1 cellular context compared by ENCODE assay signal in the genomic region with DNA sequence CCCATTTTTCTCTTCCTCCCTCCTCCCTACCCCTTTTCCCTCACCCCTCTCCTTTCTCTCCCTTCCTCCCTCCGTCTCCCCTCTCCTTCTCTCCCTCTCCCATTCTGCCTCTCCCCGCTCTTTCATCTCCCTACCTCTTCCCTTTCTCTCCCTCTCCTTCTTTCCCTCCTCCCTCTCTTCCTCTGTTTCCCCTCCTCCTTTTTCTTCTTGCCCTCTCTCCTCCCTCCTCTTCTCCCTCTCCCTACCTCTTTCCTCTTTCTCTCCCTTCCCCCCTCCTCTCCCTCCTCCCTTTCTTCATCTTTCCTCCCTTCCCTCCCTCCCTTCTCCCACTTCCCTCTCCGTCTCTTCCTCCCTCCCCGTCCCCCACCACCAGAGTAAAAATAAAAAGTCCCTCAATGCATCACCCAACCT.
TF ChIP-seq lines count a peak whose summit lies in the region.

No MANE protein-coding gene starts in this region.

TF ChIP-seq in GM23338, 12 proteins besides CTCF, POLR2A, EP300 and RAD21:
- TF ChIP-seq ZNF462 (CRISPR knock-in tag; IDR thresholded peaks at IDR 0.05) = no peak
- TF ChIP-seq STAT1 (IDR thresholded peaks at IDR 0.05; ENCODE audit: unreplicated experiment) = no peak
- no peak for TF ChIP-seq POLR2AphosphoS5 (IDR thresholded peaks at IDR 0.05; ENCODE audit: low read depth)
- TF ChIP-seq ZNF331 (CRISPR knock-in tag; IDR thresholded peaks at IDR 0.05; ENCODE audit: low read depth) = no peak
- TF ChIP-seq, protein P1, sequence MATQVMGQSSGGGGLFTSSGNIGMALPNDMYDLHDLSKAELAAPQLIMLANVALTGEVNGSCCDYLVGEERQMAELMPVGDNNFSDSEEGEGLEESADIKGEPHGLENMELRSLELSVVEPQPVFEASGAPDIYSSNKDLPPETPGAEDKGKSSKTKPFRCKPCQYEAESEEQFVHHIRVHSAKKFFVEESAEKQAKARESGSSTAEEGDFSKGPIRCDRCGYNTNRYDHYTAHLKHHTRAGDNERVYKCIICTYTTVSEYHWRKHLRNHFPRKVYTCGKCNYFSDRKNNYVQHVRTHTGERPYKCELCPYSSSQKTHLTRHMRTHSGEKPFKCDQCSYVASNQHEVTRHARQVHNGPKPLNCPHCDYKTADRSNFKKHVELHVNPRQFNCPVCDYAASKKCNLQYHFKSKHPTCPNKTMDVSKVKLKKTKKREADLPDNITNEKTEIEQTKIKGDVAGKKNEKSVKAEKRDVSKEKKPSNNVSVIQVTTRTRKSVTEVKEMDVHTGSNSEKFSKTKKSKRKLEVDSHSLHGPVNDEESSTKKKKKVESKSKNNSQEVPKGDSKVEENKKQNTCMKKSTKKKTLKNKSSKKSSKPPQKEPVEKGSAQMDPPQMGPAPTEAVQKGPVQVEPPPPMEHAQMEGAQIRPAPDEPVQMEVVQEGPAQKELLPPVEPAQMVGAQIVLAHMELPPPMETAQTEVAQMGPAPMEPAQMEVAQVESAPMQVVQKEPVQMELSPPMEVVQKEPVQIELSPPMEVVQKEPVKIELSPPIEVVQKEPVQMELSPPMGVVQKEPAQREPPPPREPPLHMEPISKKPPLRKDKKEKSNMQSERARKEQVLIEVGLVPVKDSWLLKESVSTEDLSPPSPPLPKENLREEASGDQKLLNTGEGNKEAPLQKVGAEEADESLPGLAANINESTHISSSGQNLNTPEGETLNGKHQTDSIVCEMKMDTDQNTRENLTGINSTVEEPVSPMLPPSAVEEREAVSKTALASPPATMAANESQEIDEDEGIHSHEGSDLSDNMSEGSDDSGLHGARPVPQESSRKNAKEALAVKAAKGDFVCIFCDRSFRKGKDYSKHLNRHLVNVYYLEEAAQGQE (IDR thresholded peaks at IDR 0.05; ENCODE audit: unreplicated experiment) = no peak
- no peak for TF ChIP-seq NANOG (IDR thresholded peaks at IDR 0.05; ENCODE audit: borderline replicate concordance)
- TF ChIP-seq CREB1 (CRISPR knock-in tag; IDR thresholded peaks at IDR 0.05; ENCODE audit: low read depth) = no peak
- TF ChIP-seq ZNF114 (CRISPR knock-in tag; IDR thresholded peaks at IDR 0.05) = no peak
- TF ChIP-seq JUNB (IDR thresholded peaks at IDR 0.05; ENCODE audit: unreplicated experiment) = no peak
- TF ChIP-seq, protein P2, sequence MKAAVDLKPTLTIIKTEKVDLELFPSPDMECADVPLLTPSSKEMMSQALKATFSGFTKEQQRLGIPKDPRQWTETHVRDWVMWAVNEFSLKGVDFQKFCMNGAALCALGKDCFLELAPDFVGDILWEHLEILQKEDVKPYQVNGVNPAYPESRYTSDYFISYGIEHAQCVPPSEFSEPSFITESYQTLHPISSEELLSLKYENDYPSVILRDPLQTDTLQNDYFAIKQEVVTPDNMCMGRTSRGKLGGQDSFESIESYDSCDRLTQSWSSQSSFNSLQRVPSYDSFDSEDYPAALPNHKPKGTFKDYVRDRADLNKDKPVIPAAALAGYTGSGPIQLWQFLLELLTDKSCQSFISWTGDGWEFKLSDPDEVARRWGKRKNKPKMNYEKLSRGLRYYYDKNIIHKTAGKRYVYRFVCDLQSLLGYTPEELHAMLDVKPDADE (IDR thresholded peaks at IDR 0.05) = no peak
- no peak for TF ChIP-seq EZH2phosphoT487 (IDR thresholded peaks at IDR 0.05; ENCODE audit: unreplicated experiment)
- no peak for TF ChIP-seq EZH2 (IDR thresholded peaks at IDR 0.05; ENCODE audit: low read depth, unreplicated experiment)
